In genomic region chr2:158970522-158970855, GRCh38 we compare ENCODE assay signal across 9 cellular contexts. TPM values are rescaled to one million over a fixed set of nuclear protein-coding genes. Genes with fewer than 3 reads are reported as not detected.
DNase-seq lines count a peak whose midpoint lies in the region; TF ChIP-seq lines count a peak whose summit lies in the region.
"Had no signal": no experiment of that assay in that cellular context is flagged by ENCODE, and none has a peak within 500 bp of the region (broad histone marks: within the 10 kb centered on the region; RNA-seq: fewer than 3 reads in every experiment).

No MANE protein-coding gene starts in this region.

- H3K4me3 ChIP-seq in brain microvascular endothelial cell (ENCODE audit: low read depth, low read length): peak overlapping the region; percentile 81

- H3K27me3 ChIP-seq in brain microvascular endothelial cell (replicated peaks): no peaks in the 10 kb centered on the region

- CTCF ChIA-PET in activated naive CD4-positive, alpha-beta T cell treated with anti-CD3 and anti-CD28 coated beads, Interleukin-2, amount 10 ng/mL, durations not matched to agents 7 days and 5 days (lab: Charles Lee): interaction anchor here (0.9 kb wide), 1 partner anchor 8 kb away, joined by 3 read pairs; no protein-coding TSS in a partner anchor

- H3K9me3 Mint-ChIP-seq in activated naive CD4-positive, alpha-beta T cell treated with anti-CD3 and anti-CD28 coated beads, Interleukin-2, amount 10 ng/mL, durations not matched to agents 7 days and 5 days: no peaks in the 10 kb centered on the region
- H3K9me3 Mint-ChIP-seq in type B pancreatic cell (no peaks in the 10 kb centered on the region), CD14-positive monocyte (peaks cover 0 to 12% (median 3%) of the 10 kb centered on the region in 7 donors)

- H3K27ac ChIP-seq in brain microvascular endothelial cell: no peak overlapping the region

- no peaks in the 10 kb centered on the region for H3K36me3 Mint-ChIP-seq in activated naive CD4-positive, alpha-beta T cell treated with anti-CD3 and anti-CD28 coated beads, Interleukin-2, amount 10 ng/mL, durations not matched to agents 7 days and 5 days
- peaks cover 7% of the 10 kb centered on the region for H3K36me3 Mint-ChIP-seq in type B pancreatic cell
- H3K36me3 Mint-ChIP-seq in CD14-positive monocyte: no peaks in the 10 kb centered on the region

- H3K4me3 Mint-ChIP-seq in activated naive CD4-positive, alpha-beta T cell treated with anti-CD3 and anti-CD28 coated beads, Interleukin-2, amount 10 ng/mL, durations not matched to agents 7 days and 5 days: peak overlapping the region; percentile 70
- H3K4me3 Mint-ChIP-seq in type B pancreatic cell (peak overlapping the region; percentile 96), CD14-positive monocyte (peak overlapping the region in 1 of 2 donors; percentile 96)

- intact Hi-C loops in CD14-positive monocyte (cut with micrococcal nuclease): no loop called here

- H3K4me1 Mint-ChIP-seq in activated naive CD4-positive, alpha-beta T cell treated with anti-CD3 and anti-CD28 coated beads, Interleukin-2, amount 10 ng/mL, durations not matched to agents 7 days and 5 days: peaks cover 18% of the 10 kb centered on the region
- H3K4me1 Mint-ChIP-seq in type B pancreatic cell (ENCODE audit: unreplicated experiment) (peaks cover 51% of the 10 kb centered on the region), CD14-positive monocyte (peaks cover 25% of the 10 kb centered on the region)

- H3K27me3 Mint-ChIP-seq in activated naive CD4-positive, alpha-beta T cell treated with anti-CD3 and anti-CD28 coated beads, Interleukin-2, amount 10 ng/mL, durations not matched to agents 7 days and 5 days: peaks cover 52% of the 10 kb centered on the region
- H3K27me3 Mint-ChIP-seq in type B pancreatic cell (peaks cover 2% of the 10 kb centered on the region), CD14-positive monocyte (ENCODE audit: low read depth in 3 of 3) (peaks cover 34 to 58% (median 57%) of the 10 kb centered on the region in 3 donors)

- no peak for DNase-seq in activated naive CD4-positive, alpha-beta T cell treated with anti-CD3 and anti-CD28 coated beads, Interleukin-2, amount 10 ng/mL, durations not matched to agents 7 days and 5 days
- DNase-seq in activated naive CD4-positive, alpha-beta T cell (lab: John Stamatoyannopoulos, UW): no peak
- no peak for DNase-seq in brain microvascular endothelial cell
- peak; percentile 50 to 57 for DNase-seq in lung microvascular endothelial cell (ENCODE audit: low read depth in 2 of 2)
- DNase-seq in type B pancreatic cell (ENCODE audit: extremely low spot score, unreplicated experiment): no peak
- no peak for DNase-seq in CD14-positive monocyte (ENCODE audit: low spot score)
- no peak for DNase-seq in NCI-H128 (lab: John Stamatoyannopoulos, UW; ENCODE audit: unreplicated experiment)
- no peak for DNase-seq in GOT3 (lab: John Stamatoyannopoulos, UW)
- DNase-seq: DMS153 had no signal

- H3K36me3 ChIP-seq in brain microvascular endothelial cell (replicated peaks): no peaks in the 10 kb centered on the region

- in situ Hi-C loops in brain microvascular endothelial cell (cut with HindIII; ENCODE audit: low pct_ligation_motif_present, low sequenced_read_pairs): loop anchor here (25.0 kb wide), 1 partner anchor 92 kb away; no protein-coding TSS in a partner anchor

- H3K27ac Mint-ChIP-seq in activated naive CD4-positive, alpha-beta T cell treated with anti-CD3 and anti-CD28 coated beads, Interleukin-2, amount 10 ng/mL, durations not matched to agents 7 days and 5 days: no peak overlapping the region
- peak overlapping the region; percentile 91 for H3K27ac Mint-ChIP-seq in type B pancreatic cell
- no peak overlapping the region for H3K27ac Mint-ChIP-seq in CD14-positive monocyte

- TF ChIP-seq CTCF in brain microvascular endothelial cell (IDR thresholded peaks at IDR 0.05; ENCODE audit: low read depth, low read length, missing control alignments) (no peak), type B pancreatic cell (conservative IDR thresholded peaks at IDR 0.05) (no peak), CD14-positive monocyte (IDR thresholded peaks at IDR 0.05) (no peak)

RNA-seq across cellular contexts. Expression of gene TANC1, which starts 2.0 kb away (rescaled TPM):
- total RNA-seq in lung microvascular endothelial cell (46.6 and 64.7 TPM in 2 replicates), type B pancreatic cell (ENCODE audit: low replicate concordance) (56.9 and 138 TPM in 2 replicates)
- not detected for polyA plus RNA-seq in CD14-positive monocyte

Comparison
In these comparisons a context has a peak if more than half of its experiments do, and no peak if none do; other contexts are left out.
1. DNase-seq: peak in lung microvascular endothelial cell (2 of 2); none in activated naive CD4-positive, alpha-beta T cell treated with anti-CD3 and anti-CD28 coated beads, Interleukin-2, amount 10 ng/mL, durations not matched to agents 7 days and 5 days (single experiment), activated naive CD4-positive, alpha-beta T cell (0 of 4), brain microvascular endothelial cell (single experiment), type B pancreatic cell (single experiment), CD14-positive monocyte (single experiment), NCI-H128 (single experiment) and GOT3 (single experiment).